ENCODE assay signal across 1 cellular context in the genomic region with DNA sequence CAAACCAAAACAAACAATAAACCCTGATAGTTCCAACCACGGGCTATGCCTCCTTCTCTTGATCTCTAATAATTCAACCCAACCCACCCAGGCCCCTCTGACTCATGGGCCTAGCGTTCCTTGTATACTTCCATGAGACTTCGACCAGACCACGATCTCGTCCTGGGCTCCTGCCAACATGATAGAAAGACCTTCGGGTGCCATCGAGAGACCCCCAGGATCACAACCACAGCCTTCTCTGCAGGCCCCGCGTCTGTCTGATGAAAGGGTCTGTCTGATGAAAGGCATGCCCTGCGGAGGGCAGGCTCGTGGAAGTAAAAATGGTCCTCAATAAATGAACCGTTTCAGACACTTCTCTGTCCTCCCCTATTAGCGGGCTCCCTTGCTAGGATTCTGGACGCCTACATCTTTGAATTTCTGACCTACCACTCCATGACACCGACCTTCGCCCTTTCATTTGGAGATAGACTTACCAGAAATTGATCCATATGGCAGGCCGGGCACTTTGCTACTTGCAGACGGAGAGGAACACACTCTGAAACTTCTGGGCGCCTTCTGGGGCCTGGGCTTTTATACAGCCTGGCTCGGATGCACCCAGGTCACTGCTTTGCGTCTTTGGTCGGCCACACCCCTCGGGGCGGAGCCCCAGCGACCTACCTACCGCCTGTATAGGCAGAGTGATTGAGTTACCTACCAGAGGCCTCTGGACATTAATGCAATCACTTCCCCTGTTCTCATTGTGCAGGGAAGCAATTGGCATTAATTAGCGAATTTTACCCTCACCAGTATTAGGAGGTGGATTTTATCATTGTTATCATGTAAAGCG.
TF ChIP-seq lines count a peak whose summit lies in the region.

No MANE protein-coding gene starts in this region.

TF ChIP-seq in WTC11, 78 proteins besides CTCF, POLR2A, EP300 and RAD21 (continued from another document):
- TF ChIP-seq PREB (CRISPR knock-in tag; IDR thresholded peaks at IDR 0.05; ENCODE audit: borderline replicate concordance) (no peak), IRF1 (CRISPR knock-in tag; IDR thresholded peaks at IDR 0.05) (no peak), OVOL2 (CRISPR knock-in tag; IDR thresholded peaks at IDR 0.05; ENCODE audit: borderline replicate concordance) (no peak), AR (CRISPR knock-in tag; IDR thresholded peaks at IDR 0.05) (no peak), PRRX2 (CRISPR knock-in tag; IDR thresholded peaks at IDR 0.05) (no peak), ZNF232 (CRISPR knock-in tag; IDR thresholded peaks at IDR 0.05) (no peak), ZNF219 (CRISPR knock-in tag; IDR thresholded peaks at IDR 0.05; ENCODE audit: borderline replicate concordance) (no peak), GABPB1 (CRISPR knock-in tag; IDR thresholded peaks at IDR 0.05) (no peak), STAT6 (CRISPR knock-in tag; conservative IDR thresholded peaks at IDR 0.05; ENCODE audit: low read depth) (no peak), TCF7 (CRISPR knock-in tag; IDR thresholded peaks at IDR 0.05; ENCODE audit: low read depth) (no peak)
- TF ChIP-seq, protein P1, sequence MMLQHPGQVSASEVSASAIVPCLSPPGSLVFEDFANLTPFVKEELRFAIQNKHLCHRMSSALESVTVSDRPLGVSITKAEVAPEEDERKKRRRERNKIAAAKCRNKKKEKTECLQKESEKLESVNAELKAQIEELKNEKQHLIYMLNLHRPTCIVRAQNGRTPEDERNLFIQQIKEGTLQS (CRISPR knock-in tag; conservative IDR thresholded peaks at IDR 0.05): no peak
- TF ChIP-seq, protein P2, sequence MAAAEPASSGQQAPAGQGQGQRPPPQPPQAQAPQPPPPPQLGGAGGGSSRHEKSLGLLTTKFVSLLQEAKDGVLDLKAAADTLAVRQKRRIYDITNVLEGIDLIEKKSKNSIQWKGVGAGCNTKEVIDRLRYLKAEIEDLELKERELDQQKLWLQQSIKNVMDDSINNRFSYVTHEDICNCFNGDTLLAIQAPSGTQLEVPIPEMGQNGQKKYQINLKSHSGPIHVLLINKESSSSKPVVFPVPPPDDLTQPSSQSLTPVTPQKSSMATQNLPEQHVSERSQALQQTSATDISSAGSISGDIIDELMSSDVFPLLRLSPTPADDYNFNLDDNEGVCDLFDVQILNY (CRISPR knock-in tag; IDR thresholded peaks at IDR 0.05): no peak
